20 cellular contexts compared by ENCODE assay signal in the genomic region with DNA sequence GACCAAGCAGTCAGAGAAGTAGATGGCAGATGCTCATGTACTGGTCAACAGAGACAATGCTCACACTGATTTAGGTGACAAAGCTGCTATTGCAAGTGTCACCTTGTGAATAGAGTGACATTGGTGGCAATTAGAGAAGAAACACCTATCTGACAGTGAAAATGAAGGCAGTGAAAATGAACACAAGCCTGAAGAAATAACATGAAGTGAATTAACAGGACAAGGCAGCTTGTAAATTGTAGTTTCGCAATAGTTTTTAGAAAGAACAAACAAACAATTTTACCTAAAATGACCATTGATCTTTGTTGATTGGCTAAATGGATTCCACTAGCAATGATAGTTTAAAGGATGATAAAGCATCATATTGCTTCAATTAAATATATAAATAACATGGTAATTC.
A peak's percentile ranks its signal among the peaks of the same experiment; 100 is the strongest.
DNase-seq lines count a peak whose midpoint lies in the region; ATAC-seq, FAIRE-seq and TF ChIP-seq lines count a peak whose summit lies in the region.
"Had no signal": no experiment of that assay in that cellular context is flagged by ENCODE, and none has a peak within 500 bp of the region (broad histone marks: within the 10 kb centered on the region; RNA-seq: fewer than 3 reads in every experiment).

No MANE protein-coding gene starts in this region.

- CTCF ChIA-PET in K562 (lab: Yijun Ruan, JAX; ENCODE audit: low intra/inter-chr PET ratio) = no interaction called here

- no peaks in the 10 kb centered on the region for H3K79me2 ChIP-seq in K562 (ENCODE audit: control insufficient read depth, insufficient read depth, low read length)

- H3K9me1 ChIP-seq in K562 (ENCODE audit: control insufficient read depth, insufficient read depth, low read length) = no peaks in the 10 kb centered on the region

- H4K20me1 ChIP-seq in K562 (replicated peaks; ENCODE audit: control insufficient read depth, insufficient read depth, low read length) = no peaks in the 10 kb centered on the region
- H4K20me1 ChIP-seq: BLaER1 had no signal

- H3K27ac ChIP-seq in K562 (ENCODE audit: extremely low read depth, low read depth, low read length) = no peak overlapping the region
- H3K27ac ChIP-seq: BLaER1, C4-2B had no signal

- no peaks in the 10 kb centered on the region for H3K27me3 ChIP-seq in K562 (ENCODE audit: control insufficient read depth in 2 of 2, insufficient read depth in 2 of 2, low read length in 2 of 2)
- H3K27me3 ChIP-seq: BLaER1 had no signal

- H3K4me2 ChIP-seq in K562 (ENCODE audit: insufficient read depth, low read length) = no peak overlapping the region
- H3K4me2 ChIP-seq: BLaER1, GM23338 had no signal

- no TSS peak for BruUV-seq in K562 (replicated peaks; lab: Mats Ljungman, UMichigan)

- TF ChIP-seq POLR2A in K562 (conservative IDR thresholded peaks at IDR 0.05) = no peak

- 0% methylated on average over 1 of the region's 1 CpG for WGBS in K562 (ENCODE audit: insufficient coverage, low coverage, missing lambda C conversion rate)

- H2AFZ ChIP-seq in K562 (ENCODE audit: low read depth, low read length) = no peak overlapping the region
- H2AFZ ChIP-seq: GM23338 had no signal

- TF ChIP-seq RAD21 in Ishikawa (IDR thresholded peaks at IDR 0.05; ENCODE audit: low read depth) = no peak
- no peak for TF ChIP-seq RAD21 in K562 (CRISPR knock-in tag; conservative IDR thresholded peaks at IDR 0.05 in 1 of 2, IDR thresholded peaks at IDR 0.05 in 1 of 2)

- H3K9ac ChIP-seq in K562 (ENCODE audit: insufficient read depth in 1 of 2, low read depth in 2 of 2, low read length in 2 of 2) = no peak overlapping the region
- H3K9ac ChIP-seq: BLaER1 had no signal

- FAIRE-seq in D721Med (lab: Jason Lieb, UNC) (peak; percentile 83), K562 (lab: Jason Lieb, UNC) (no peak)
- FAIRE-seq: GM12878, GM19239, H54 had no signal

- no peak for TF ChIP-seq EP300 in Ishikawa (IDR thresholded peaks at IDR 0.05; ENCODE audit: borderline replicate concordance)
- TF ChIP-seq EP300 in K562 (IDR thresholded peaks at IDR 0.05; ENCODE audit: low read length) = no peak

- TF ChIP-seq CTCF in D721Med (IDR thresholded peaks at IDR 0.05; ENCODE audit: insufficient read depth, missing control alignments) (no peak), K562 (IDR thresholded peaks at IDR 0.05 in 2 of 3, conservative IDR thresholded peaks at IDR 0.05 in 1 of 3; ENCODE audit: insufficient read depth in 2 of 3, low read depth in 1 of 3, low read length in 3 of 3) (no peak)

- in situ Hi-C loops in K562 (cut with MboI) = no loop called here

- no peaks in the 10 kb centered on the region for H3K4me1 ChIP-seq in K562 (replicated peaks in 1 of 2; ENCODE audit: control insufficient read depth in 2 of 2, insufficient read depth in 2 of 2, low read length in 2 of 2)
- H3K4me1 ChIP-seq: BLaER1, Caco-2 had no signal

- DNase-seq in D721Med (ENCODE audit: insufficient read length, low spot score) (no peak), K562 (ENCODE audit: extremely low read depth in 1 of 4, low spot score in 3 of 4) (no peak), iPS-NIHi11 (ENCODE audit: low spot score) (no peak), HUDEP-2 (lab: John Stamatoyannopoulos, UW; ENCODE audit: unreplicated experiment in 76 of 76) (no peak)
- DNase-seq: Caco-2; CD4-positive, CD25-positive, alpha-beta regulatory T cell; CD8-positive, alpha-beta T cell; DMS 273 treated with DMSO at 0.1 percent for 48 hours; DMS79; EL; GDM1; HCEC 1CT had no signal

- POLR2A ChIA-PET in K562 (lab: Yijun Ruan, JAX) = no interaction called here

- ATAC-seq in K562 (no peak), GM21515 (IDR thresholded peaks at IDR 0.05; ENCODE audit: unreplicated experiment) (no peak)
- ATAC-seq: CD8-positive, alpha-beta T cell; GM12878; GM23338 had no signal

- H3K36me3 ChIP-seq in K562 (ENCODE audit: control insufficient read depth, insufficient read depth, low read length) = no peaks in the 10 kb centered on the region
- H3K36me3 ChIP-seq: BLaER1 had no signal

- H3K9me3 ChIP-seq in K562 (replicated peaks; ENCODE audit: control insufficient read depth, insufficient read depth, low read depth, low read length) = no peaks in the 10 kb centered on the region
- H3K9me3 ChIP-seq: BLaER1, Caco-2 had no signal

- intact Hi-C loops in K562 (cut with micrococcal nuclease) = no loop called here

- no peak overlapping the region for H3K4me3 ChIP-seq in K562
- H3K4me3 ChIP-seq: BLaER1, GM12878, GM23338 had no signal

TF ChIP-seq in Ishikawa, 13 proteins besides CTCF, POLR2A, EP300 and RAD21:
- TF ChIP-seq, protein P1, sequence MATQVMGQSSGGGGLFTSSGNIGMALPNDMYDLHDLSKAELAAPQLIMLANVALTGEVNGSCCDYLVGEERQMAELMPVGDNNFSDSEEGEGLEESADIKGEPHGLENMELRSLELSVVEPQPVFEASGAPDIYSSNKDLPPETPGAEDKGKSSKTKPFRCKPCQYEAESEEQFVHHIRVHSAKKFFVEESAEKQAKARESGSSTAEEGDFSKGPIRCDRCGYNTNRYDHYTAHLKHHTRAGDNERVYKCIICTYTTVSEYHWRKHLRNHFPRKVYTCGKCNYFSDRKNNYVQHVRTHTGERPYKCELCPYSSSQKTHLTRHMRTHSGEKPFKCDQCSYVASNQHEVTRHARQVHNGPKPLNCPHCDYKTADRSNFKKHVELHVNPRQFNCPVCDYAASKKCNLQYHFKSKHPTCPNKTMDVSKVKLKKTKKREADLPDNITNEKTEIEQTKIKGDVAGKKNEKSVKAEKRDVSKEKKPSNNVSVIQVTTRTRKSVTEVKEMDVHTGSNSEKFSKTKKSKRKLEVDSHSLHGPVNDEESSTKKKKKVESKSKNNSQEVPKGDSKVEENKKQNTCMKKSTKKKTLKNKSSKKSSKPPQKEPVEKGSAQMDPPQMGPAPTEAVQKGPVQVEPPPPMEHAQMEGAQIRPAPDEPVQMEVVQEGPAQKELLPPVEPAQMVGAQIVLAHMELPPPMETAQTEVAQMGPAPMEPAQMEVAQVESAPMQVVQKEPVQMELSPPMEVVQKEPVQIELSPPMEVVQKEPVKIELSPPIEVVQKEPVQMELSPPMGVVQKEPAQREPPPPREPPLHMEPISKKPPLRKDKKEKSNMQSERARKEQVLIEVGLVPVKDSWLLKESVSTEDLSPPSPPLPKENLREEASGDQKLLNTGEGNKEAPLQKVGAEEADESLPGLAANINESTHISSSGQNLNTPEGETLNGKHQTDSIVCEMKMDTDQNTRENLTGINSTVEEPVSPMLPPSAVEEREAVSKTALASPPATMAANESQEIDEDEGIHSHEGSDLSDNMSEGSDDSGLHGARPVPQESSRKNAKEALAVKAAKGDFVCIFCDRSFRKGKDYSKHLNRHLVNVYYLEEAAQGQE (IDR thresholded peaks at IDR 0.05; ENCODE audit: low read depth) = no peak
- 0 out of 2 replicates have a peak, but pooled peaks have one; percentile 28 for TF ChIP-seq CEBPB (IDR thresholded peaks at IDR 0.05)

TF ChIP-seq in K562, 482 proteins besides CTCF, POLR2A, EP300 and RAD21:
- peak; percentile 72 for TF ChIP-seq CEBPB (tag; IDR thresholded peaks at IDR 0.05)
- TF ChIP-seq CEBPG (CRISPR knock-in tag; IDR thresholded peaks at IDR 0.05) = no peak
- peak in 1 of 2 experiments; percentile 48; a peak in 2 of 4 replicates for TF ChIP-seq CEBPG (tag; conservative IDR thresholded peaks at IDR 0.05 in 1 of 2, IDR thresholded peaks at IDR 0.05 in 1 of 2)
- TF ChIP-seq ARNT (IDR thresholded peaks at IDR 0.05) = no peak
